Comparison of ENCODE assay signal across 13 cellular contexts in genomic region chr3:186511245-186511644, GRCh38. TPM values are rescaled to one million over a fixed set of nuclear protein-coding genes. Genes with fewer than 3 reads are reported as not detected.
A peak's percentile ranks its signal among the peaks of the same experiment; 100 is the strongest.
DNase-seq lines count a peak whose midpoint lies in the region; ATAC-seq and TF ChIP-seq lines count a peak whose summit lies in the region.
"Had no signal": no experiment of that assay in that cellular context is flagged by ENCODE, and none has a peak within 500 bp of the region (broad histone marks: within the 10 kb centered on the region; RNA-seq: fewer than 3 reads in every experiment).

No MANE protein-coding gene starts in this region.

- no peak overlapping the region for H3K9ac ChIP-seq in GM23248

- H3K36me3 ChIP-seq in GM06990 (ENCODE audit: control insufficient read depth, insufficient read depth, low read length) (no peaks in the 10 kb centered on the region), left lung (no peaks in the 10 kb centered on the region), GM23248 (ENCODE audit: low read depth) (no peaks in the 10 kb centered on the region)

- H3K9me3 ChIP-seq in left lung, result no peaks in the 10 kb centered on the region
- no peaks in the 10 kb centered on the region for H3K9me3 ChIP-seq in GM23248 (ENCODE audit: low read depth)

- no peaks in the 10 kb centered on the region for H4K20me1 ChIP-seq in GM23248 (ENCODE audit: insufficient read depth)

- intact Hi-C loops in left lung (cut with DNase I), result no loop called here

- H3K27ac ChIP-seq in left lung (no peak overlapping the region), GM23248 (no peak overlapping the region)
- H3K27ac ChIP-seq: C4-2B had no signal

- no peaks in the 10 kb centered on the region for H3K79me2 ChIP-seq in GM23248 (ENCODE audit: insufficient read depth)

- no peaks in the 10 kb centered on the region for H3F3A ChIP-seq in GM23248 (ENCODE audit: insufficient read depth)

- ATAC-seq in GM18858 (IDR thresholded peaks at IDR 0.05; ENCODE audit: unreplicated experiment) (peak; percentile 69), GM21723 (IDR thresholded peaks at IDR 0.05; ENCODE audit: unreplicated experiment) (peak; percentile 88), HG03280 (IDR thresholded peaks at IDR 0.05; ENCODE audit: unreplicated experiment) (peak; percentile 65), SK-N-SH treated with all-trans-retinoic acid at 6 μM for 48 hours (no peak), left lung (no peak)

- in situ Hi-C loops in GM23248 (cut with MboI), result no loop called here

- WGBS in GM23248 (ENCODE audit: low coverage in 1 of 2, low lambda C conversion rate in 2 of 2, missing lambda C conversion rate in 2 of 2), 2 experiments, result 33 to 43% methylated on average over 4 of the region's 4 CpGs

- H3K4me3 ChIP-seq in GM06990 (replicated peaks; ENCODE audit: low read depth, low read length) (no peak overlapping the region), left lung (no peak overlapping the region), GM23248 (no peak overlapping the region)

- DNase-seq in GM06990 (ENCODE audit: extremely low read depth, insufficient read length), result peak; percentile 67
- no peak for DNase-seq in left lung
- DNase-seq in cerebellar nuclear complex (lab: John Stamatoyannopoulos, UW), result no peak
- no peak for DNase-seq in GM23248
- DNase-seq: effector CD4-positive, alpha-beta T cell; NCI-H510A treated with DMSO at 0.1 percent for 48 hours; SW 1271 had no signal

- H3K27me3 ChIP-seq in GM06990 (replicated peaks; ENCODE audit: control insufficient read depth, insufficient read depth, low read length) (no peaks in the 10 kb centered on the region), left lung (peaks cover 0 to 8% of the 10 kb centered on the region in 2 donors), GM23248 (replicated peaks; ENCODE audit: insufficient read depth) (peaks cover 55% of the 10 kb centered on the region)

- no peak overlapping the region for H2AFZ ChIP-seq in GM23248

- H3K4me1 ChIP-seq in left lung (no peaks in the 10 kb centered on the region), GM23248 (ENCODE audit: insufficient read depth) (no peaks in the 10 kb centered on the region)

- H3K4me2 ChIP-seq in GM23248 (ENCODE audit: unreplicated experiment), result no peak overlapping the region

- no peaks in the 10 kb centered on the region for H3K9me2 ChIP-seq in GM23248 (ENCODE audit: insufficient read depth)

- no peak for TF ChIP-seq CTCF in GM06990 (IDR thresholded peaks at IDR 0.05; ENCODE audit: insufficient read depth, low read length, poor library complexity, severe bottlenecking)
- no peak for TF ChIP-seq CTCF in left lung (IDR thresholded peaks at IDR 0.05)

TF ChIP-seq in SK-N-SH treated with all-trans-retinoic acid at 6 μM for 48 hours, 23 proteins besides CTCF, POLR2A, EP300 and RAD21:
- TF ChIP-seq PATZ1 (CRISPR knock-in tag; IDR thresholded peaks at IDR 0.05; ENCODE audit: borderline replicate concordance) (no peak), TSHZ2 (CRISPR knock-in tag; IDR thresholded peaks at IDR 0.05) (no peak)

RNA-seq across cellular contexts. Expression of gene CRYGS, which starts 32.9 kb away (rescaled TPM):
- 1 to 10 TPM; 1.8 to 3.7 TPM for total RNA-seq in left lung
- total RNA-seq in GM23248 (2014; rRNA removed; shearing (Covaris generic)), result 0.63 and 0.76 TPM in 2 replicates
- polyA plus RNA-seq in GM23248 (2016; fragmentation: Nextera tagmentation; extraction: Ambion mirVana), result 0.49 and 1.3 TPM in 2 replicates
- polyA plus RNA-seq: IgD-negative memory B cell had no signal

RNA-seq across cellular contexts. Expression of gene TBCCD1, which starts 55.9 kb away (rescaled TPM):
- total RNA-seq in left lung, result 10 to 100 TPM; 11.6 to 12.1 TPM
- 14.6 and 17.7 TPM in 2 replicates for total RNA-seq in GM23248 (2014; rRNA removed; shearing (Covaris generic))
- polyA plus RNA-seq in GM23248 (2016; fragmentation: Nextera tagmentation; extraction: Ambion mirVana), result 15.6 and 16.3 TPM in 2 replicates

RNA-seq across cellular contexts. Expression of gene DNAJB11, which starts 59.3 kb away (rescaled TPM):
- total RNA-seq in left lung, result 10 to 100 TPM; 46.8 to 78.3 TPM
- 63.2 and 65.9 TPM in 2 replicates for total RNA-seq in GM23248 (2014; rRNA removed; shearing (Covaris generic))
- 99.3 and 102 TPM in 2 replicates for polyA plus RNA-seq in GM23248 (2016; fragmentation: Nextera tagmentation; extraction: Ambion mirVana)

Comparison
In these comparisons a context has a peak if more than half of its experiments do, and no peak if none do; other contexts are left out.
1. ATAC-seq: peak in GM18858 (single experiment), GM21723 (single experiment) and HG03280 (single experiment); none in SK-N-SH treated with all-trans-retinoic acid at 6 μM for 48 hours (single experiment) and left lung (single experiment).